16 cellular contexts compared by ENCODE assay signal in genomic region chr16:48911700-48912099, GRCh38.
A peak's percentile ranks its signal among the peaks of the same experiment; 100 is the strongest.
DNase-seq lines count a peak whose midpoint lies in the region; ATAC-seq, FAIRE-seq and TF ChIP-seq lines count a peak whose summit lies in the region.
"Had no signal": no experiment of that assay in that cellular context is flagged by ENCODE, and none has a peak within 500 bp of the region (broad histone marks: within the 10 kb centered on the region; RNA-seq: fewer than 3 reads in every experiment).

No MANE protein-coding gene starts in this region.

- no peaks in the 10 kb centered on the region for H3K36me3 ChIP-seq in kidney epithelial cell (ENCODE audit: control insufficient read depth, insufficient read depth, low read length)
- H3K36me3 ChIP-seq: HAP-1, SJSA1, tibial nerve had no signal

- in situ Hi-C loops in SK-MEL-5 (cut with HindIII; ENCODE audit: low pct_unique_long_range_greater_than_20kb, low sequenced_read_pairs) = no loop called here

- DNase-seq in D721Med (ENCODE audit: insufficient read length, low spot score) (no peak), GM12891 (ENCODE audit: insufficient read length, low spot score) (no peak), SK-MEL-5 (ENCODE audit: low read depth, low spot score) (peak; percentile 18), kidney epithelial cell (ENCODE audit: low read depth) (no peak), hypothalamus (lab: John Stamatoyannopoulos, UW) (no peak), NCI-H2107 treated with DMSO at 0.1 percent for 48 hours (lab: John Stamatoyannopoulos, UW; ENCODE audit: unreplicated experiment) (no peak)
- DNase-seq: activated B cell treated with CpG ODN at 0.5 μM for 24 hours; activated CD8-positive, alpha-beta memory T cell treated with anti-CD3 and anti-CD28 coated beads, Interleukin-2, amount 50 U/mL, for 48 hours; activated naive CD8-positive, alpha-beta T cell treated with anti-CD3 and anti-CD28 coated beads, Interleukin-2, amount 10 ng/mL, durations not matched to agents 7 days and 5 days; cerebellar nuclear complex; mesenchymal stem cell; occipital lobe had no signal

- H3K27me3 ChIP-seq in kidney epithelial cell (ENCODE audit: control insufficient read depth, insufficient read depth, low read length) = peaks cover 3% of the 10 kb centered on the region
- H3K27me3 ChIP-seq: SJSA1, tibial nerve had no signal

- TF ChIP-seq POLR2A in GM12891 (IDR thresholded peaks at IDR 0.05; ENCODE audit: low read depth, low read length) (no peak), GM18505 (IDR thresholded peaks at IDR 0.05; ENCODE audit: borderline replicate concordance, extremely low read depth, insufficient read depth, insufficient read length) (no peak)

- no peak for ATAC-seq in GM18505 (IDR thresholded peaks at IDR 0.05; ENCODE audit: unreplicated experiment)

- TF ChIP-seq CTCF in D721Med (IDR thresholded peaks at IDR 0.05; ENCODE audit: insufficient read depth, missing control alignments) (peak; percentile 26), kidney epithelial cell (IDR thresholded peaks at IDR 0.05; ENCODE audit: insufficient read depth, low read length, poor library complexity, severe bottlenecking) (peak; percentile 7)

- no peak for FAIRE-seq in D721Med (lab: Jason Lieb, UNC)
- no peak for FAIRE-seq in GM12891 (lab: Jason Lieb, UNC)

- H3K4me3 ChIP-seq in kidney epithelial cell (ENCODE audit: low read depth, low read length) = no peak overlapping the region
- H3K4me3 ChIP-seq: HAP-1, SJSA1, tibial nerve had no signal

TF ChIP-seq in GM12891, 5 proteins besides CTCF, POLR2A, EP300 and RAD21:
- TF ChIP-seq SPI1 (IDR thresholded peaks at IDR 0.05; ENCODE audit: low read depth, low read length) (0 out of 2 replicates have a peak, but pooled peaks have one; percentile 7), POU2F2 (IDR thresholded peaks at IDR 0.05; ENCODE audit: low read depth, low read length) (no peak), POLR2AphosphoS5 (IDR thresholded peaks at IDR 0.05; ENCODE audit: low read depth, low read length) (no peak), TAF1 (IDR thresholded peaks at IDR 0.05; ENCODE audit: low read depth, low read length) (no peak)
TF ChIP-seq in GM12891: peak in this region for 1.
